Comparison of ENCODE assay signal across 1 cellular context in genomic region chr11:114059278-114059983, GRCh38.
TF ChIP-seq lines count a peak whose summit lies in the region.

ZBTB16 (plus strand) TSS chr11:114059711; CDS start chr11:114063301, 3,590 bp downstream.

TF ChIP-seq in HepG2, 621 proteins besides CTCF, POLR2A, EP300 and RAD21 (continued from another document):
- TF ChIP-seq SNAPC4 (CRISPR knock-in tag; IDR thresholded peaks at IDR 0.05) (no peak), ZNF616 (CRISPR knock-in tag; IDR thresholded peaks at IDR 0.05; ENCODE audit: low read depth) (no peak), ZFP37 (CRISPR knock-in tag; IDR thresholded peaks at IDR 0.05; ENCODE audit: borderline replicate concordance) (no peak), MAX (IDR thresholded peaks at IDR 0.05) (no peak), MXI1 (IDR thresholded peaks at IDR 0.05; ENCODE audit: borderline replicate concordance, low read depth, low read length) (no peak), NFIC (IDR thresholded peaks at IDR 0.05; ENCODE audit: low read length) (no peak)
